ENCODE assay signal across 30 cellular contexts in the genomic region with DNA sequence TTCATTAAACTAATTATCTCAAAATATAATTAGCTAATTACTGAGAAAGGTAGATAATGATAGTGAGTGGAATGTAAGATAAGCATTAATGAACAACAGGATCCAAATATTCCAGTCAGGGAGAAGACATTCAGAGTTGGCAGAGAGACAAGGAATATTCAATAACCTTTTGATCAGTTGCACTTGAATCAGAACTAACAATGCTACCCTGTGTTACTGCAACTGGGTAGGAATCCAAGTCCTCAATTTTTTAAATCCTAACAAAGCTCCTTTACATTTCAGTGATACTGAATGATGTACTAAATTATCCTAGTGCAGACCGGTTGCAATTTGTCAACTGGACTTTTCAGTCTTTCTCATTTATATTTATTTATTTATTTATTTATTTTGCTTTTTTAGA.
"Had no signal": no experiment of that assay in that cellular context is flagged by ENCODE, and none has a peak within 500 bp of the region (broad histone marks: within the 10 kb centered on the region; RNA-seq: fewer than 3 reads in every experiment).

No MANE protein-coding gene starts in this region.

- H3K9me3 ChIP-seq: adrenal gland, body of pancreas, colonic mucosa, esophagus muscularis mucosa, gastroesophageal sphincter had no signal

- H3K36me3 ChIP-seq: adrenal gland, colonic mucosa, esophagus muscularis mucosa, gastroesophageal sphincter had no signal

- H3K27me3 ChIP-seq: adrenal gland, body of pancreas, colonic mucosa, esophagus muscularis mucosa, foreskin keratinocyte, gastroesophageal sphincter had no signal

- ATAC-seq: activated CD4-positive, alpha-beta T cell treated with anti-CD3 and anti-CD28 coated beads for 36 hours; activated CD8-positive, alpha-beta memory T cell treated with anti-CD3 and anti-CD28 coated beads, Interleukin-2, amount 10 ng/mL, durations not matched to agents 7 days and 5 days; activated CD8-positive, alpha-beta T cell treated with anti-CD3 and anti-CD28 coated beads, Interleukin-2, amount 10 ng/mL, durations not matched to agents 7 days and 5 days; activated naive CD8-positive, alpha-beta T cell treated with anti-CD3 and anti-CD28 coated beads, Interleukin-2, amount 50 U/mL, for 24 hours; body of pancreas; foreskin keratinocyte; gastroesophageal sphincter; T-helper 17 cell had no signal

- H3K4me3 ChIP-seq: adrenal gland, body of pancreas, colonic mucosa, esophagus muscularis mucosa, gastroesophageal sphincter had no signal

- H3K4me1 ChIP-seq: adrenal gland, body of pancreas, colonic mucosa, esophagus muscularis mucosa, foreskin keratinocyte, gastroesophageal sphincter had no signal

- H3K27ac ChIP-seq: adrenal gland, body of pancreas, colonic mucosa, esophagus muscularis mucosa, foreskin keratinocyte, gastroesophageal sphincter had no signal

- DNase-seq: activated CD4-positive, alpha-beta memory T cell treated with anti-CD3 and anti-CD28 coated beads for 36 hours; activated CD4-positive, alpha-beta T cell treated with anti-CD3 and anti-CD28 coated beads for 36 hours; activated CD4-positive, alpha-beta T cell treated with anti-CD3 and anti-CD28 coated beads, Interleukin-2, amount 10 ng/mL, durations not matched to agents 24 days and 14 days; activated CD4-positive, CD25-positive, alpha-beta regulatory T cell; activated CD4-positive, CD25-positive, alpha-beta regulatory T cell treated with anti-CD3 and anti-CD28 coated beads, Interleukin-2, amount 50 U/mL, for 72 hours; activated CD8-positive, alpha-beta memory T cell treated with anti-CD3 and anti-CD28 coated beads, Interleukin-2, amount 10 ng/mL, durations not matched to agents 7 days and 5 days; activated CD8-positive, alpha-beta memory T cell treated with anti-CD3 and anti-CD28 coated beads, Interleukin-2, amount 50 U/mL, for 4 hours; activated CD8-positive, alpha-beta T cell treated with anti-CD3 and anti-CD28 coated beads, Interleukin-2, amount 10 ng/mL, durations not matched to agents 7 days and 5 days; activated effector memory CD4-positive, alpha-beta T cell treated with anti-CD3 and anti-CD28 coated beads, Interleukin-2, amount 50 U/mL, for 16 hours; activated naive CD4-positive, alpha-beta T cell treated with anti-CD3 and anti-CD28 coated beads for 36 hours; activated naive CD8-positive, alpha-beta T cell treated with anti-CD3 and anti-CD28 coated beads for 36 hours; activated naive CD8-positive, alpha-beta T cell treated with anti-CD3 and anti-CD28 coated beads, Interleukin-2, amount 50 U/mL, for 24 hours; activated T-cell treated with anti-CD3 and anti-CD28 coated beads, Interleukin-2, amount 50 U/mL, for 1 hour; activated T-cell treated with anti-CD3 and anti-CD28 coated beads, Interleukin-2, amount 50 U/mL, for 48 hours; adrenal gland; amygdala; aorta; body of pancreas; caudate nucleus; cerebellar nuclear complex; colonic mucosa; effector CD8-positive, alpha-beta T cell; erythroblast; head of caudate nucleus; T-helper 1 cell; T-helper 17 cell; T1000 had no signal
